ENCODE assay signal across 8 cellular contexts in genomic region chr18:77650799-77651385, GRCh38.
DNase-seq lines count a peak whose midpoint lies in the region; ATAC-seq and TF ChIP-seq lines count a peak whose summit lies in the region.

No MANE protein-coding gene starts in this region.

- 0 out of 2 replicates have a peak, but pooled peaks cover 5% of the 10 kb centered on the region for H3K36me3 Mint-ChIP-seq in HFFc6 (ENCODE audit: low read depth)
- peaks cover 5% of the 10 kb centered on the region for H3K36me3 Mint-ChIP-seq in T-helper 17 cell (ENCODE audit: low read depth)
- H3K36me3 Mint-ChIP-seq in brain, result no peaks in the 10 kb centered on the region

- H3K4me1 Mint-ChIP-seq in HFFc6 (ENCODE audit: low read depth) (no peaks in the 10 kb centered on the region), T-helper 17 cell (peaks cover 2% of the 10 kb centered on the region), brain (peaks cover 11% of the 10 kb centered on the region)

- H3K9me3 Mint-ChIP-seq in HFFc6, result peaks cover 35% of the 10 kb centered on the region
- peaks cover 0 to 18% (median 4%) of the 10 kb centered on the region in 5 experiments for H3K9me3 Mint-ChIP-seq in brain

- H3K27me3 Mint-ChIP-seq in HFFc6 (ENCODE audit: insufficient read depth) (peaks cover 2% of the 10 kb centered on the region; the same call in 1 of the 2 replicates), T-helper 17 cell (peaks cover 33% of the 10 kb centered on the region), brain (peaks cover 15% of the 10 kb centered on the region)

- ATAC-seq in T-helper 17 cell, result peak; percentile 65

- no peak overlapping the region for H3K4me3 Mint-ChIP-seq in HFFc6
- H3K4me3 Mint-ChIP-seq in T-helper 17 cell, result no peak overlapping the region
- peak overlapping the region in 1 of 5 experiments; percentile 61 for H3K4me3 Mint-ChIP-seq in brain

- peak; percentile 97 for TF ChIP-seq CTCF in GM12875 (IDR thresholded peaks at IDR 0.05; ENCODE audit: borderline replicate concordance, insufficient read depth, low read depth, low read length)
- peak; percentile 74 for TF ChIP-seq CTCF in HFFc6 (IDR thresholded peaks at IDR 0.05)
- TF ChIP-seq CTCF in brain (conservative IDR thresholded peaks at IDR 0.05), result peak; percentile 89 to 96

- DNase-seq in HFFc6, result no peak
- DNase-seq in NCI-H1092 treated with DMSO at 0.1 percent for 48 hours (lab: John Stamatoyannopoulos, UW), result peak; percentile 86
- DNase-seq in T-helper 17 cell, result peak; percentile 30 to 58 (median 32)
- DNase-seq in islet precursor cell, result peak; percentile 85
- peak; percentile 7 to 33 for DNase-seq in stimulated activated CD4-positive, alpha-beta T cell treated with anti-CD3 and anti-CD28 coated beads, Interleukin-1b, Interleukin-23, amount 100 ng/mL, for 1 hour (ENCODE audit: low read depth in 2 of 2)
- no peak for DNase-seq in HPDE6-E6E7 (ENCODE audit: extremely low spot score)

- no peak overlapping the region for H3K4me3 ChIP-seq in GM12875 (ENCODE audit: low read depth, low read length)

- no peak overlapping the region for H3K27ac Mint-ChIP-seq in HFFc6
- H3K27ac Mint-ChIP-seq in T-helper 17 cell, result no peak overlapping the region
- H3K27ac Mint-ChIP-seq in brain, result no peak overlapping the region

- no peaks in the 10 kb centered on the region for H3K9me3 ChIP-seq in T-helper 17 cell (ENCODE audit: control insufficient read depth, low read length, poor library complexity, severe bottlenecking)

Comparison
In these comparisons a context has a peak if more than half of its experiments do, and no peak if none do; other contexts are left out.
1. DNase-seq: peak in NCI-H1092 treated with DMSO at 0.1 percent for 48 hours (single experiment), T-helper 17 cell (3 of 3), islet precursor cell (single experiment) and stimulated activated CD4-positive, alpha-beta T cell treated with anti-CD3 and anti-CD28 coated beads, Interleukin-1b, Interleukin-23, amount 100 ng/mL, for 1 hour (2 of 2); none in HFFc6 (single experiment) and HPDE6-E6E7 (single experiment).
2. Peak in every context shown above with its lines, with median percentiles within 50 percentile points of each other: CTCF ChIP-seq.